ENCODE assay signal across 17 cellular contexts in genomic region chr20:47262008-47262364, GRCh38.
A peak's percentile ranks its signal among the peaks of the same experiment; 100 is the strongest.
DNase-seq lines count a peak whose midpoint lies in the region; ATAC-seq and TF ChIP-seq lines count a peak whose summit lies in the region.
"Had no signal": no experiment of that assay in that cellular context is flagged by ENCODE, and none has a peak within 500 bp of the region (broad histone marks: within the 10 kb centered on the region; RNA-seq: fewer than 3 reads in every experiment).

No MANE protein-coding gene starts in this region.

- H3K4me1 Mint-ChIP-seq in neural progenitor cell = peaks cover 11% of the 10 kb centered on the region

- TF ChIP-seq CTCF in SU-DHL-6 (IDR thresholded peaks at IDR 0.05; ENCODE audit: insufficient read depth, low read length, poor library complexity, severe bottlenecking) (no peak), neural progenitor cell (IDR thresholded peaks at IDR 0.05) (no peak), upper lobe of left lung (IDR thresholded peaks at IDR 0.05) (no peak)

- ATAC-seq in GM19023 (IDR thresholded peaks at IDR 0.05; ENCODE audit: unreplicated experiment) (peak; percentile 7), HG02798 (IDR thresholded peaks at IDR 0.05; ENCODE audit: poor library complexity, unreplicated experiment) (peak; percentile 33), upper lobe of left lung (ENCODE audit: low FRiP score in 2 of 2) (no peak), GM21576 (IDR thresholded peaks at IDR 0.05; ENCODE audit: unreplicated experiment) (no peak)
- ATAC-seq: K562 had no signal

- peak overlapping the region; percentile 5 for H3K27ac Mint-ChIP-seq in neural progenitor cell

- H3K36me3 ChIP-seq in SU-DHL-6 (ENCODE audit: low read length) (0 out of 2 replicates have a peak, but pooled peaks cover 8% of the 10 kb centered on the region), neural progenitor cell (peaks cover 7% of the 10 kb centered on the region), upper lobe of left lung (peaks cover 7 to 63% (median 37%) of the 10 kb centered on the region in 4 donors)
- H3K36me3 ChIP-seq: prostate gland had no signal

- no peak overlapping the region for H3K4me3 Mint-ChIP-seq in neural progenitor cell

- peak overlapping the region; percentile 67 for H3K9ac ChIP-seq in SU-DHL-6 (ENCODE audit: low read length)
- no peak overlapping the region for H3K9ac ChIP-seq in neural progenitor cell

- peaks cover 58% of the 10 kb centered on the region for H3K36me3 Mint-ChIP-seq in neural progenitor cell

- peak overlapping the region; percentile 52 for H3K4me3 ChIP-seq in SU-DHL-6 (ENCODE audit: insufficient read depth, low read length, poor library complexity, severe bottlenecking)
- no peak overlapping the region for H3K4me3 ChIP-seq in neural progenitor cell
- H3K4me3 ChIP-seq in upper lobe of left lung = no peak overlapping the region
- H3K4me3 ChIP-seq: K562, PC-9, prostate gland had no signal

- no peak for TF ChIP-seq POLR2A in upper lobe of left lung (IDR thresholded peaks at IDR 0.05)

- peaks cover 4% of the 10 kb centered on the region for H3K4me1 ChIP-seq in neural progenitor cell
- peaks cover 7 to 14% (median 9%) of the 10 kb centered on the region in 4 donors for H3K4me1 ChIP-seq in upper lobe of left lung
- H3K4me1 ChIP-seq: prostate gland had no signal

- DNase-seq in neural progenitor cell (ENCODE audit: low spot score) (no peak), upper lobe of left lung (no peak), epidermal melanocyte (ENCODE audit: insufficient read length, low spot score) (no peak), NCI-H526 treated with DMSO at 0.1 percent for 48 hours (lab: John Stamatoyannopoulos, UW) (no peak)
- DNase-seq: activated naive CD4-positive, alpha-beta T cell; C1 segment of cervical spinal cord; dermis blood vessel endothelial cell; hypothalamus; NCI-H1417 treated with DMSO at 0.1 percent for 48 hours; NCI-H446; PC-9 had no signal

- H3K27ac ChIP-seq in SU-DHL-6 (ENCODE audit: low read depth, low read length) (peak overlapping the region; percentile 96), neural progenitor cell (no peak overlapping the region), upper lobe of left lung (no peak overlapping the region)
- H3K27ac ChIP-seq: PC-9, prostate gland had no signal

- no peaks in the 10 kb centered on the region for H3K9me2 ChIP-seq in SU-DHL-6 (replicated peaks; ENCODE audit: insufficient read depth, low read length)

- TF ChIP-seq EP300 in upper lobe of left lung (IDR thresholded peaks at IDR 0.05) = no peak

- H3K79me2 ChIP-seq in SU-DHL-6 (ENCODE audit: insufficient read depth, low read length) (peaks cover 59% of the 10 kb centered on the region), neural progenitor cell (ENCODE audit: low read depth) (peaks cover 97% of the 10 kb centered on the region)

- WGBS in upper lobe of left lung, 2 donors = 94 to 97% methylated on average over 8 of the region's 8 CpGs

- H3K9me3 ChIP-seq in SU-DHL-6 (ENCODE audit: insufficient read depth, low read length) = no peaks in the 10 kb centered on the region
- no peaks in the 10 kb centered on the region for H3K9me3 ChIP-seq in neural progenitor cell (ENCODE audit: low read depth)
- H3K9me3 ChIP-seq in upper lobe of left lung = no peaks in the 10 kb centered on the region
- H3K9me3 ChIP-seq: prostate gland had no signal

- H2AFZ ChIP-seq in SU-DHL-6 (ENCODE audit: low read depth, low read length, severe bottlenecking) (no peak overlapping the region), neural progenitor cell (replicated peaks) (no peak overlapping the region)
- H2AFZ ChIP-seq: PC-9 had no signal

- H3F3A ChIP-seq in SU-DHL-6 (ENCODE audit: insufficient read depth) (peaks cover 52% of the 10 kb centered on the region), neural progenitor cell (ENCODE audit: low read depth) (peaks cover 19% of the 10 kb centered on the region)

- H3K4me2 ChIP-seq in SU-DHL-6 (ENCODE audit: low read depth, low read length, poor library complexity, severe bottlenecking) = peak overlapping the region; percentile 74
- no peak overlapping the region for H3K4me2 ChIP-seq in neural progenitor cell
- H3K4me2 ChIP-seq: PC-9 had no signal

- H4K20me1 ChIP-seq in SU-DHL-6 (ENCODE audit: low read depth, low read length) (no peaks in the 10 kb centered on the region), neural progenitor cell (ENCODE audit: low read depth) (peaks cover 55% of the 10 kb centered on the region)

- H3K9me3 Mint-ChIP-seq in neural progenitor cell = no peaks in the 10 kb centered on the region

- H3K27me3 ChIP-seq in SU-DHL-6 (ENCODE audit: low read length) = no peaks in the 10 kb centered on the region
- H3K27me3 ChIP-seq in neural progenitor cell = no peaks in the 10 kb centered on the region
- H3K27me3 ChIP-seq in upper lobe of left lung = no peaks in the 10 kb centered on the region

- peaks cover 2% of the 10 kb centered on the region for H3K27me3 Mint-ChIP-seq in neural progenitor cell (ENCODE audit: insufficient read depth, low read depth)

Comparison
In these comparisons a context has a peak if more than half of its experiments do, and no peak if none do; other contexts are left out.
1. ATAC-seq: peak in GM19023 (single experiment) and HG02798 (single experiment); none in upper lobe of left lung (0 of 2) and GM21576 (single experiment).